10 cellular contexts compared by ENCODE assay signal in genomic region chr4:15451866-15452765, GRCh38.
A peak's percentile ranks its signal among the peaks of the same experiment; 100 is the strongest.
DNase-seq lines count a peak whose midpoint lies in the region; ATAC-seq lines count a peak whose summit lies in the region.
"Had no signal": no experiment of that assay in that cellular context is flagged by ENCODE, and none has a peak within 500 bp of the region (broad histone marks: within the 10 kb centered on the region; RNA-seq: fewer than 3 reads in every experiment).

No MANE protein-coding gene starts in this region.

- no peak overlapping the region for H3K4me3 ChIP-seq in skeletal muscle cell (ENCODE audit: low read depth, low read length)

- no peak for ATAC-seq in GM18858 (IDR thresholded peaks at IDR 0.05; ENCODE audit: unreplicated experiment)
- ATAC-seq: stimulated activated naive CD8-positive, alpha-beta T cell treated with anti-CD3 and anti-CD28 coated beads, Interleukin-15, amount 100 ng/mL, for 72 hours had no signal

- peak; percentile 81 for DNase-seq in GM03348 (ENCODE audit: low spot score)
- peak; percentile 52 for DNase-seq in SW480 (ENCODE audit: low spot score)
- peak; percentile 64 for DNase-seq in foreskin melanocyte
- peak; percentile 89 for DNase-seq in skeletal muscle cell (ENCODE audit: low read depth)
- DNase-seq in NCI-H1436 treated with DMSO at 0.1 percent for 48 hours (lab: John Stamatoyannopoulos, UW): no peak
- DNase-seq in SHP77 treated with DMSO at 0.1 percent for 48 hours (lab: John Stamatoyannopoulos, UW): no peak
- no peak for DNase-seq in GOT3 (lab: John Stamatoyannopoulos, UW)
- DNase-seq: posterior cingulate gyrus; stimulated activated naive CD8-positive, alpha-beta T cell treated with anti-CD3 and anti-CD28 coated beads, Interleukin-15, amount 100 ng/mL, for 72 hours had no signal

Comparison
In these comparisons a context has a peak if more than half of its experiments do, and no peak if none do; other contexts are left out.
1. DNase-seq: peak in GM03348 (single experiment), SW480 (single experiment), foreskin melanocyte (single experiment) and skeletal muscle cell (single experiment); none in NCI-H1436 treated with DMSO at 0.1 percent for 48 hours (single experiment), SHP77 treated with DMSO at 0.1 percent for 48 hours (single experiment) and GOT3 (single experiment).